Comparison of ENCODE assay signal across 8 cellular contexts in genomic region chr7:139645572-139646523, GRCh38.
A peak's percentile ranks its signal among the peaks of the same experiment; 100 is the strongest.
DNase-seq lines count a peak whose midpoint lies in the region; ATAC-seq and TF ChIP-seq lines count a peak whose summit lies in the region.

No MANE protein-coding gene starts in this region.

- ATAC-seq in GM21515 (IDR thresholded peaks at IDR 0.05; ENCODE audit: unreplicated experiment) (no peak), HG03439 (IDR thresholded peaks at IDR 0.05; ENCODE audit: unreplicated experiment) (no peak)

- no peaks in the 10 kb centered on the region for H3K9me3 ChIP-seq in right atrium auricular region

- peak; percentile 65 for DNase-seq in NCI-H1694 treated with DMSO at 0.1 percent for 48 hours (lab: John Stamatoyannopoulos, UW)
- peak; percentile 63 to 81 (median 75) for DNase-seq in T-helper 1 cell
- peak; percentile 91 for DNase-seq in right atrium auricular region (ENCODE audit: low spot score)
- peak; percentile 33 for DNase-seq in retinal pigment epithelial cell (ENCODE audit: low read depth)

- TF ChIP-seq CTCF in GM12872 (IDR thresholded peaks at IDR 0.05; ENCODE audit: insufficient read depth, low read depth, low read length) (peak; percentile 91), right atrium auricular region (IDR thresholded peaks at IDR 0.05) (peak; percentile 73 to 93), retinal pigment epithelial cell (conservative IDR thresholded peaks at IDR 0.05; ENCODE audit: low read depth, low read length) (peak; percentile 94)

- no peaks in the 10 kb centered on the region for H3K27me3 ChIP-seq in right atrium auricular region

- peaks cover 0 to 49% of the 10 kb centered on the region in 2 donors for H3K4me1 ChIP-seq in right atrium auricular region

- peaks cover 4% of the 10 kb centered on the region for H3K36me3 ChIP-seq in right atrium auricular region

- H3K27ac ChIP-seq in angular gyrus (ENCODE audit: low read depth, low read length) (peak overlapping the region; percentile 60), right atrium auricular region (peak overlapping the region in 1 of 2 donors; percentile 75)

- no peak overlapping the region for H3K4me3 ChIP-seq in right atrium auricular region
- no peak overlapping the region for H3K4me3 ChIP-seq in retinal pigment epithelial cell (ENCODE audit: low read length)

Comparison
In these comparisons a context has a peak if more than half of its experiments do, and no peak if none do; other contexts are left out.
1. DNase-seq: peak in every context shown above with its lines; median percentile 91 in right atrium auricular region; 75 in T-helper 1 cell; 65 in NCI-H1694 treated with DMSO at 0.1 percent for 48 hours; 33 in retinal pigment epithelial cell.